In genomic region chr6:29886686-29887085, GRCh38 we compare ENCODE assay signal across 13 cellular contexts. TPM values are rescaled to one million over a fixed set of nuclear protein-coding genes. Genes with fewer than 3 reads are reported as not detected.
DNase-seq lines count a peak whose midpoint lies in the region; ATAC-seq lines count a peak whose summit lies in the region.
"Had no signal": no experiment of that assay in that cellular context is flagged by ENCODE, and none has a peak within 500 bp of the region (broad histone marks: within the 10 kb centered on the region; RNA-seq: fewer than 3 reads in every experiment).

No MANE protein-coding gene starts in this region.

- H3K27me3 Mint-ChIP-seq in activated T-cell treated with anti-CD3 and anti-CD28 coated beads, Interleukin-2, amount 50 U/mL, for 4 hours (ENCODE audit: low read depth), result no peaks in the 10 kb centered on the region
- H3K27me3 Mint-ChIP-seq in T-cell (no peaks in the 10 kb centered on the region), immature natural killer cell (ENCODE audit: low read depth in 3 of 3) (peaks cover 0 to 7% (median 4%) of the 10 kb centered on the region in 3 donors)

- H3K4me3 Mint-ChIP-seq in activated T-cell treated with anti-CD3 and anti-CD28 coated beads, Interleukin-2, amount 50 U/mL, for 4 hours, result peak overlapping the region; percentile 87
- H3K4me3 Mint-ChIP-seq in T-cell, result peak overlapping the region; percentile 84 to 92 (median 88)
- peak overlapping the region in 4 of 5 donors; percentile 94 to 99 (median 96) for H3K4me3 Mint-ChIP-seq in immature natural killer cell
- peak overlapping the region; percentile 92 for H3K4me3 Mint-ChIP-seq in stimulated activated effector memory CD8-positive, alpha-beta T cell treated with anti-CD3 and anti-CD28 coated beads, Interleukin-12 subunit alpha, Interleukin-12 subunit beta, amount 100 ng/mL, for 72 hours

- no peak for DNase-seq in activated T-cell treated with anti-CD3 and anti-CD28 coated beads, Interleukin-2, amount 50 U/mL, for 4 hours
- DNase-seq in activated T-cell treated with anti-CD3 and anti-CD28 coated beads, Interleukin-2, amount 50 U/mL, for 48 hours, result no peak
- DNase-seq in T-cell (no peak), immature natural killer cell (no peak), sciatic nerve (ENCODE audit: low spot score) (no peak), NCI-H187 treated with DMSO at 0.1 percent for 48 hours (lab: John Stamatoyannopoulos, UW) (no peak), SK-N-DZ (ENCODE audit: low spot score) (no peak)
- no peak for DNase-seq in stimulated activated effector memory CD8-positive, alpha-beta T cell treated with anti-CD3 and anti-CD28 coated beads, Interleukin-12 subunit alpha, Interleukin-12 subunit beta, amount 100 ng/mL, for 72 hours (ENCODE audit: low spot score in 2 of 2)
- DNase-seq: brain microvascular endothelial cell, kidney glomerular epithelial cell, NCI-H446, SIG-M5 had no signal

- peak overlapping the region; percentile 66 to 78 for H3K27ac Mint-ChIP-seq in T-cell
- H3K27ac Mint-ChIP-seq in immature natural killer cell, result peak overlapping the region in 5 of 6 donors; percentile 88 to 100 (median 97)
- H3K27ac Mint-ChIP-seq in stimulated activated effector memory CD8-positive, alpha-beta T cell treated with anti-CD3 and anti-CD28 coated beads, Interleukin-12 subunit alpha, Interleukin-12 subunit beta, amount 100 ng/mL, for 72 hours, result peak overlapping the region; percentile 99

- POLR2A ChIA-PET in T-cell (lab: Charles Lee), result interaction anchor here in 1 of 2 donors (0.7 kb wide), 1 partner anchor 10 kb away, joined by 3 read pairs; no protein-coding TSS in a partner anchor

- CTCF ChIA-PET in T-cell (lab: Charles Lee), result interaction anchor here in 1 of 2 donors (0.7 kb wide), 1 partner anchor 43 kb away, joined by 3 read pairs; no protein-coding TSS in a partner anchor

- no peak for ATAC-seq in activated T-cell treated with anti-CD3 and anti-CD28 coated beads, Interleukin-2, amount 50 U/mL, for 4 hours
- ATAC-seq in T-cell (replicated peaks in 1 of 4), result no peak
- ATAC-seq in stimulated activated effector memory CD8-positive, alpha-beta T cell treated with anti-CD3 and anti-CD28 coated beads, Interleukin-12 subunit alpha, Interleukin-12 subunit beta, amount 100 ng/mL, for 72 hours, result no peak
- no peak for ATAC-seq in sciatic nerve

- intact Hi-C loops in sciatic nerve (cut with DNase I), result no loop called here

- peaks cover 20% of the 10 kb centered on the region for H3K4me1 Mint-ChIP-seq in activated T-cell treated with anti-CD3 and anti-CD28 coated beads, Interleukin-2, amount 50 U/mL, for 4 hours (ENCODE audit: low read depth)
- H3K4me1 Mint-ChIP-seq in T-cell, result peaks cover 7 to 19% (median 13%) of the 10 kb centered on the region in 3 donors
- H3K4me1 Mint-ChIP-seq in immature natural killer cell, result peaks cover 22 to 25% of the 10 kb centered on the region in 2 donors
- H3K4me1 Mint-ChIP-seq in stimulated activated effector memory CD8-positive, alpha-beta T cell treated with anti-CD3 and anti-CD28 coated beads, Interleukin-12 subunit alpha, Interleukin-12 subunit beta, amount 100 ng/mL, for 72 hours, result peaks cover 14% of the 10 kb centered on the region

- peaks cover 10% of the 10 kb centered on the region for H3K9me3 Mint-ChIP-seq in activated T-cell treated with anti-CD3 and anti-CD28 coated beads, Interleukin-2, amount 50 U/mL, for 4 hours
- H3K9me3 Mint-ChIP-seq in T-cell (peaks cover 0 to 3% (median under 1%) of the 10 kb centered on the region in 3 donors), immature natural killer cell (no peaks in the 10 kb centered on the region)
- no peaks in the 10 kb centered on the region for H3K9me3 Mint-ChIP-seq in stimulated activated effector memory CD8-positive, alpha-beta T cell treated with anti-CD3 and anti-CD28 coated beads, Interleukin-12 subunit alpha, Interleukin-12 subunit beta, amount 100 ng/mL, for 72 hours

- peaks cover 8% of the 10 kb centered on the region for H3K36me3 Mint-ChIP-seq in activated T-cell treated with anti-CD3 and anti-CD28 coated beads, Interleukin-2, amount 50 U/mL, for 4 hours (ENCODE audit: insufficient read depth)
- H3K36me3 Mint-ChIP-seq in T-cell (peaks cover 38% of the 10 kb centered on the region), immature natural killer cell (peaks cover 0 to 4% (median 0%) of the 10 kb centered on the region in 3 donors)
- peaks cover 22% of the 10 kb centered on the region for H3K36me3 Mint-ChIP-seq in stimulated activated effector memory CD8-positive, alpha-beta T cell treated with anti-CD3 and anti-CD28 coated beads, Interleukin-12 subunit alpha, Interleukin-12 subunit beta, amount 100 ng/mL, for 72 hours

RNA-seq across cellular contexts. Expression of gene HLA-A, which starts 55.6 kb away (rescaled TPM):
- total RNA-seq in activated T-cell treated with anti-CD3 and anti-CD28 coated beads, Interleukin-2, amount 50 U/mL, for 4 hours, result 1,000 to 10,000 TPM; 1,247 to 1,756 (median 1,527) TPM
- total RNA-seq in T-cell (1,000 to 10,000 TPM; 1,578 to 2,596 (median 2,172) TPM), sciatic nerve (405 TPM)
- polyA plus RNA-seq in immature natural killer cell, result 1,000 to 10,000 TPM; 2,780 to 4,438 (median 4,182) TPM
- polyA plus RNA-seq in SK-N-DZ (2014; cell fraction: cytosol; rRNA removed), result 35.3 and 39.6 TPM in 2 replicates
- 41.1 and 48.8 TPM in 2 replicates for polyA plus RNA-seq in SK-N-DZ (2014; cell fraction: nucleus; rRNA removed)

RNA-seq across cellular contexts. Expression of gene HLA-G, which starts 59.1 kb away (rescaled TPM):
- total RNA-seq in activated T-cell treated with anti-CD3 and anti-CD28 coated beads, Interleukin-2, amount 50 U/mL, for 4 hours, result 1 to 10 TPM in 1 of 3 donors, not detected in 2; 1.1 TPM
- total RNA-seq in T-cell (1 to 10 TPM in 2 of 5 donors, under 1 TPM in 2, not detected in 1; 0.23 to 3.5 (median 0.86) TPM), sciatic nerve (1.2 TPM)
- polyA plus RNA-seq in immature natural killer cell, result 1 to 10 TPM in 2 of 3 donors, not detected in 1; 2.1 to 3.1 TPM
- not detected in 2 replicates for polyA plus RNA-seq in SK-N-DZ (2014; cell fraction: cytosol; rRNA removed)
- polyA plus RNA-seq in SK-N-DZ (2014; cell fraction: nucleus; rRNA removed), result not detected in 2 replicates
- total RNA-seq: LHCN-M2 had no signal
